ENCODE assay signal across 2 cellular contexts in genomic region chr17:76170114-76170513, GRCh38.
TF ChIP-seq lines count a peak whose summit lies in the region.

No MANE protein-coding gene starts in this region.

TF ChIP-seq in H1, 55 proteins besides CTCF, POLR2A, EP300 and RAD21:
- TF ChIP-seq SUZ12 (IDR thresholded peaks at IDR 0.05; ENCODE audit: low read length) (no peak), POU5F1 (IDR thresholded peaks at IDR 0.05; ENCODE audit: low read depth, low read length) (no peak), RBBP5 (IDR thresholded peaks at IDR 0.05; ENCODE audit: borderline replicate concordance, low read depth, low read length) (no peak), CTBP2 (IDR thresholded peaks at IDR 0.05; ENCODE audit: borderline replicate concordance, insufficient read depth, insufficient read length, low read length) (no peak), SAP30 (IDR thresholded peaks at IDR 0.05; ENCODE audit: insufficient read depth, insufficient replicate concordance, low read length) (no peak)

TF ChIP-seq in GM23338, 12 proteins besides CTCF, POLR2A, EP300 and RAD21:
- TF ChIP-seq ZNF114 (CRISPR knock-in tag; IDR thresholded peaks at IDR 0.05) = no peak
- no peak for TF ChIP-seq CREB1 (CRISPR knock-in tag; IDR thresholded peaks at IDR 0.05; ENCODE audit: low read depth)
- TF ChIP-seq JUNB (IDR thresholded peaks at IDR 0.05; ENCODE audit: unreplicated experiment) = no peak
- TF ChIP-seq ZNF331 (CRISPR knock-in tag; IDR thresholded peaks at IDR 0.05; ENCODE audit: low read depth) = no peak
- no peak for TF ChIP-seq ZNF462 (CRISPR knock-in tag; IDR thresholded peaks at IDR 0.05)
- no peak for TF ChIP-seq STAT1 (IDR thresholded peaks at IDR 0.05; ENCODE audit: unreplicated experiment)
- TF ChIP-seq, protein P1, sequence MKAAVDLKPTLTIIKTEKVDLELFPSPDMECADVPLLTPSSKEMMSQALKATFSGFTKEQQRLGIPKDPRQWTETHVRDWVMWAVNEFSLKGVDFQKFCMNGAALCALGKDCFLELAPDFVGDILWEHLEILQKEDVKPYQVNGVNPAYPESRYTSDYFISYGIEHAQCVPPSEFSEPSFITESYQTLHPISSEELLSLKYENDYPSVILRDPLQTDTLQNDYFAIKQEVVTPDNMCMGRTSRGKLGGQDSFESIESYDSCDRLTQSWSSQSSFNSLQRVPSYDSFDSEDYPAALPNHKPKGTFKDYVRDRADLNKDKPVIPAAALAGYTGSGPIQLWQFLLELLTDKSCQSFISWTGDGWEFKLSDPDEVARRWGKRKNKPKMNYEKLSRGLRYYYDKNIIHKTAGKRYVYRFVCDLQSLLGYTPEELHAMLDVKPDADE (IDR thresholded peaks at IDR 0.05) = no peak
- TF ChIP-seq EZH2phosphoT487 (IDR thresholded peaks at IDR 0.05; ENCODE audit: unreplicated experiment) = no peak
- TF ChIP-seq, protein P2, sequence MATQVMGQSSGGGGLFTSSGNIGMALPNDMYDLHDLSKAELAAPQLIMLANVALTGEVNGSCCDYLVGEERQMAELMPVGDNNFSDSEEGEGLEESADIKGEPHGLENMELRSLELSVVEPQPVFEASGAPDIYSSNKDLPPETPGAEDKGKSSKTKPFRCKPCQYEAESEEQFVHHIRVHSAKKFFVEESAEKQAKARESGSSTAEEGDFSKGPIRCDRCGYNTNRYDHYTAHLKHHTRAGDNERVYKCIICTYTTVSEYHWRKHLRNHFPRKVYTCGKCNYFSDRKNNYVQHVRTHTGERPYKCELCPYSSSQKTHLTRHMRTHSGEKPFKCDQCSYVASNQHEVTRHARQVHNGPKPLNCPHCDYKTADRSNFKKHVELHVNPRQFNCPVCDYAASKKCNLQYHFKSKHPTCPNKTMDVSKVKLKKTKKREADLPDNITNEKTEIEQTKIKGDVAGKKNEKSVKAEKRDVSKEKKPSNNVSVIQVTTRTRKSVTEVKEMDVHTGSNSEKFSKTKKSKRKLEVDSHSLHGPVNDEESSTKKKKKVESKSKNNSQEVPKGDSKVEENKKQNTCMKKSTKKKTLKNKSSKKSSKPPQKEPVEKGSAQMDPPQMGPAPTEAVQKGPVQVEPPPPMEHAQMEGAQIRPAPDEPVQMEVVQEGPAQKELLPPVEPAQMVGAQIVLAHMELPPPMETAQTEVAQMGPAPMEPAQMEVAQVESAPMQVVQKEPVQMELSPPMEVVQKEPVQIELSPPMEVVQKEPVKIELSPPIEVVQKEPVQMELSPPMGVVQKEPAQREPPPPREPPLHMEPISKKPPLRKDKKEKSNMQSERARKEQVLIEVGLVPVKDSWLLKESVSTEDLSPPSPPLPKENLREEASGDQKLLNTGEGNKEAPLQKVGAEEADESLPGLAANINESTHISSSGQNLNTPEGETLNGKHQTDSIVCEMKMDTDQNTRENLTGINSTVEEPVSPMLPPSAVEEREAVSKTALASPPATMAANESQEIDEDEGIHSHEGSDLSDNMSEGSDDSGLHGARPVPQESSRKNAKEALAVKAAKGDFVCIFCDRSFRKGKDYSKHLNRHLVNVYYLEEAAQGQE (IDR thresholded peaks at IDR 0.05; ENCODE audit: unreplicated experiment) = no peak
- no peak for TF ChIP-seq NANOG (IDR thresholded peaks at IDR 0.05; ENCODE audit: borderline replicate concordance)
- no peak for TF ChIP-seq EZH2 (IDR thresholded peaks at IDR 0.05; ENCODE audit: low read depth, unreplicated experiment)
- no peak for TF ChIP-seq POLR2AphosphoS5 (IDR thresholded peaks at IDR 0.05; ENCODE audit: low read depth)
